In the genomic region with DNA sequence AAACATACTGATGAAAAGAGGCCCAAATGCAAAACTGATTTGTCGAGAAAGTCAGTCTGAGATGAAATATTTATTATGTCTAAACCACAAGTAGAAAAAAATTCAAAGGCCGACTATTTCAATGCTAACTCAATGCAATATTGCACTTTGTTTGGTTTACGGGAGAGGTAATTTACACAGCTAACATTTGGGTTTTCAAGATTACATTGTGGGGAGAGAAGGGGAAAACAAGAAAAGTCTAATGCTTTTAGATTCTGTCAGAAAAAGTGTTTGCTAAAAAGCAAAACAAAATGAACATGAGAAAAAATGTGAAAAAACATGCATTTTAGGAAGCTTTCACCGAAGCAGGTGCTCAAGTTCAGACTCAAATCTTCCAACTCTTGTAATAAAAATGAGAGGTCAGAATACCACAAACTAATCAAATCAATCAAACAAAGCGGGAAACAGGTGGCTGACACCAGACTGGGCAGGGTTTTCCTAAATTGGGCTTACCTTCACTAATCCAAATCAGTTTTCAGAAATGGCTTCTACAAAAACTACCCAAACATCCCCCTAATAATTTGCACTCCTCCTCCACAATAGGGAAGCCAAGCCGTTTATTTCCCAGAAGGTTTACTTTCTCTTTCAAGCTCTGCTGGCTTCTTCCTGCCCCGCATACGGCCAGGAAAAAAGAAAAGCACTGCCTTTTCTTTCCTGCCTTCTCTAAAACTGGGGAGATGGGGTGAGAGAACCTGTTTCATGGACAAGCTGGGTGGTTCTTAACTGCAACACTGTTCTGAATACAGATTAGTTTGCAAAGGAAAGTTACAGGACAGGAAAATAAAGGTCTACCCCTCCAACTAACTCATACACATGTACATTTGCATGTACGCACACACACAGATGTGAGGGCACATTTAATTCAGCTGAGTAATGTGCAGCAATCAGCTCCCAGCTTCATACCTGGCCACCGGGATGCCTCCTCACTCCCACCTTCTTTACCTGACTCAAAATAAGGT, we compare ENCODE assay signal across 8 cellular contexts. TPM values are rescaled to one million over a fixed set of nuclear protein-coding genes. Genes with fewer than 3 reads are reported as not detected.
A peak's percentile ranks its signal among the peaks of the same experiment; 100 is the strongest.
DNase-seq lines count a peak whose midpoint lies in the region; ATAC-seq and TF ChIP-seq lines count a peak whose summit lies in the region.

No MANE protein-coding gene starts in this region.

- H3K4me2 ChIP-seq in OCI-LY3 (ENCODE audit: low read length): peak overlapping the region; percentile 67

- peaks cover 91% of the 10 kb centered on the region for H3K4me1 ChIP-seq in OCI-LY3 (ENCODE audit: low read length)

- peak overlapping the region; percentile 88 for H3K9ac ChIP-seq in OCI-LY3 (ENCODE audit: low read length)

- peak overlapping the region; percentile 53 for H3K4me3 Mint-ChIP-seq in endothelial cell (ENCODE audit: unreplicated experiment)
- peak overlapping the region; percentile 87 for H3K4me3 Mint-ChIP-seq in natural killer cell treated with Interleukin-12 subunit alpha and Interleukin-12 subunit beta and Interleukin-15 and Interleukin-18, amount 100 ng/mL, for 72 hours

- peak overlapping the region; percentile 29 for H3K4me3 ChIP-seq in GM12875 (ENCODE audit: low read depth, low read length)
- H3K4me3 ChIP-seq in OCI-LY3 (ENCODE audit: low read length): peak overlapping the region; percentile 66

- H3K79me2 ChIP-seq in OCI-LY3 (ENCODE audit: low read length): peaks cover 89% of the 10 kb centered on the region

- H3K9me3 ChIP-seq in OCI-LY3 (ENCODE audit: insufficient read depth, low read length): no peaks in the 10 kb centered on the region

- intact Hi-C loops in posterior cingulate gyrus (cut with DNase I): no loop called here

- no peaks in the 10 kb centered on the region for H3K27me3 ChIP-seq in OCI-LY3 (ENCODE audit: low read depth, low read length)

- no peak overlapping the region for H2AFZ ChIP-seq in OCI-LY3 (ENCODE audit: low read depth, low read length)

- H3K36me3 Mint-ChIP-seq in endothelial cell (ENCODE audit: low read depth, unreplicated experiment): peaks cover 9% of the 10 kb centered on the region
- H3K36me3 Mint-ChIP-seq in natural killer cell treated with Interleukin-12 subunit alpha and Interleukin-12 subunit beta and Interleukin-15 and Interleukin-18, amount 100 ng/mL, for 72 hours: peaks cover 4% of the 10 kb centered on the region

- H3K4me1 Mint-ChIP-seq in endothelial cell (ENCODE audit: unreplicated experiment): peaks cover 35% of the 10 kb centered on the region
- H3K4me1 Mint-ChIP-seq in natural killer cell treated with Interleukin-12 subunit alpha and Interleukin-12 subunit beta and Interleukin-15 and Interleukin-18, amount 100 ng/mL, for 72 hours (ENCODE audit: low read depth in 2 of 2): peaks cover 57 to 60% of the 10 kb centered on the region in 2 donors

- peaks cover 4% of the 10 kb centered on the region for H3K27me3 Mint-ChIP-seq in endothelial cell (ENCODE audit: unreplicated experiment)
- no peaks in the 10 kb centered on the region for H3K27me3 Mint-ChIP-seq in natural killer cell treated with Interleukin-12 subunit alpha and Interleukin-12 subunit beta and Interleukin-15 and Interleukin-18, amount 100 ng/mL, for 72 hours

- peaks cover 36% of the 10 kb centered on the region for H4K20me1 ChIP-seq in OCI-LY3 (ENCODE audit: insufficient read depth, low read length)

- peak overlapping the region; percentile 86 for H3K27ac Mint-ChIP-seq in endothelial cell (ENCODE audit: unreplicated experiment)
- H3K27ac Mint-ChIP-seq in natural killer cell treated with Interleukin-12 subunit alpha and Interleukin-12 subunit beta and Interleukin-15 and Interleukin-18, amount 100 ng/mL, for 72 hours: peak overlapping the region; percentile 72 to 90

- ATAC-seq in natural killer cell treated with Interleukin-12 subunit alpha and Interleukin-12 subunit beta and Interleukin-15 and Interleukin-18, amount 100 ng/mL, for 72 hours: peak; percentile 64 to 83

- H3K27ac ChIP-seq in OCI-LY3 (ENCODE audit: low read length): peak overlapping the region; percentile 96

- DNase-seq in endothelial cell (ENCODE audit: low spot score) (no peak), posterior cingulate gyrus (no peak), OCI-M2 (lab: John Stamatoyannopoulos, UW; ENCODE audit: unreplicated experiment) (no peak), NCI-H524 (lab: John Stamatoyannopoulos, UW) (no peak), NCI-H82 treated with DMSO at 0.1 percent for 48 hours (lab: John Stamatoyannopoulos, UW; ENCODE audit: unreplicated experiment) (no peak)
- DNase-seq in natural killer cell treated with Interleukin-12 subunit alpha and Interleukin-12 subunit beta and Interleukin-15 and Interleukin-18, amount 100 ng/mL, for 72 hours (ENCODE audit: low spot score): no peak

- TF ChIP-seq CTCF in GM12875 (IDR thresholded peaks at IDR 0.05; ENCODE audit: borderline replicate concordance, insufficient read depth, low read depth, low read length): no peak
- no peak for TF ChIP-seq CTCF in OCI-LY3 (IDR thresholded peaks at IDR 0.05; ENCODE audit: low read depth, low read length)
- TF ChIP-seq CTCF in endothelial cell (IDR thresholded peaks at IDR 0.05; ENCODE audit: unreplicated experiment): no peak

- peaks cover 33% of the 10 kb centered on the region for H3K36me3 ChIP-seq in OCI-LY3 (replicated peaks; ENCODE audit: low read depth, low read length)

- H3K9me3 Mint-ChIP-seq in endothelial cell (ENCODE audit: unreplicated experiment): no peaks in the 10 kb centered on the region
- H3K9me3 Mint-ChIP-seq in natural killer cell treated with Interleukin-12 subunit alpha and Interleukin-12 subunit beta and Interleukin-15 and Interleukin-18, amount 100 ng/mL, for 72 hours: no peaks in the 10 kb centered on the region

RNA-seq across cellular contexts. Expression of a gene that starts 9.3 kb away (rescaled TPM):
- total RNA-seq in endothelial cell (ENCODE audit: unreplicated experiment): 160 TPM
- total RNA-seq in natural killer cell treated with Interleukin-12 subunit alpha and Interleukin-12 subunit beta and Interleukin-15 and Interleukin-18, amount 100 ng/mL, for 72 hours: 100 to 1,000 TPM; 171 to 344 TPM

RNA-seq across cellular contexts. Expression of a gene that starts 44.2 kb away (rescaled TPM):
- 334 TPM for total RNA-seq in endothelial cell (ENCODE audit: unreplicated experiment)
- under 1 TPM in 1 of 2 donors, not detected in 1; 0.17 TPM for total RNA-seq in natural killer cell treated with Interleukin-12 subunit alpha and Interleukin-12 subunit beta and Interleukin-15 and Interleukin-18, amount 100 ng/mL, for 72 hours

Comparison
In these comparisons a context has a peak if more than half of its experiments do, and no peak if none do; other contexts are left out.
1. RNA of a gene that starts 44.2 kb away (total RNA-seq): 334 TPM in endothelial cell (single experiment); 0.17 TPM in natural killer cell treated with Interleukin-12 subunit alpha and Interleukin-12 subunit beta and Interleukin-15 and Interleukin-18, amount 100 ng/mL, for 72 hours; every median in the first group is over 100 times any median in the second.